1 cellular context compared by ENCODE assay signal in the genomic region with DNA sequence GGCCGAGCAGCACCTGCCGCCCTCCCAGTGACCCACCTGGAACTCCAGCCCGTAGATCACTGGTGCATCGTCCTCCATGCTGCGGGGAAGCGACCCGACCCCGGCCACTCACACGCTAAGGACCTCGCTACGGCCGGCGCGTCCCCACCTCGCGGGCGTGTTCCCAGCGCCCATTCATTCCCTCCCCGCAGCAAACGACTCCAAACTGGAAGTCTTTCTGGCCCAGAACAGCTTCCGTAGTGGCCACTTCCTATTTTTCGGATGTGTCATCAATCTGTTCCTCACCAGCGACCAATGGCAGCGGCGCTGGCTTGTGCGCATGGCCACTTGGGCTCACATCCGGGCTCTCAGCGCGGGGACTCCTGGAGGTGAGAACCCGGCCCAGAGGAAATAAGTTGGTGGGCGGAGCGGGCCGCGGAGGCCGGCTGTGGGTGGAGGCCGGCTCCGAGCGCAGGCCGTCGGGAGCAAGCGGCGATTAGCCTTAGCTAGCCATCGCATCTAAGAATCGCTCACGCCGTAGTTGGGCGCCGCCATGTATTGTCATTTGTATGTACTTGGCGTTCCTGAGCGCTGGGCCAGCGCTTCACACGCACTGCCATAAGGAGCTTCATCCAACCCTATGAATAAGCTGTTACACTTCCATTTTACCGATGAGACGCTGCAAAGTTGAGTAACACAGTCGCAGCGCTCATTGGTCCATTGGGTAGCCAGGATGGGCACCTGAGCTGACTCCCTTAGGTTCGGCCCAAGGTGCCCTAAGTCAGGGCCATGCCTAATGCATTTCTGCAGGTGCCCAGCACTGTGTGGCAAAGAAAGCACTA.
TF ChIP-seq lines count a peak whose summit lies in the region.

A gene (minus strand): TSS at position 207 of the 821 bp plus-strand sequence. CDS start 129 bp downstream, at position 78.

TF ChIP-seq in HepG2, 621 proteins besides CTCF, POLR2A, EP300 and RAD21 (continued from another document and continues in another):
- TF ChIP-seq, protein P1, sequence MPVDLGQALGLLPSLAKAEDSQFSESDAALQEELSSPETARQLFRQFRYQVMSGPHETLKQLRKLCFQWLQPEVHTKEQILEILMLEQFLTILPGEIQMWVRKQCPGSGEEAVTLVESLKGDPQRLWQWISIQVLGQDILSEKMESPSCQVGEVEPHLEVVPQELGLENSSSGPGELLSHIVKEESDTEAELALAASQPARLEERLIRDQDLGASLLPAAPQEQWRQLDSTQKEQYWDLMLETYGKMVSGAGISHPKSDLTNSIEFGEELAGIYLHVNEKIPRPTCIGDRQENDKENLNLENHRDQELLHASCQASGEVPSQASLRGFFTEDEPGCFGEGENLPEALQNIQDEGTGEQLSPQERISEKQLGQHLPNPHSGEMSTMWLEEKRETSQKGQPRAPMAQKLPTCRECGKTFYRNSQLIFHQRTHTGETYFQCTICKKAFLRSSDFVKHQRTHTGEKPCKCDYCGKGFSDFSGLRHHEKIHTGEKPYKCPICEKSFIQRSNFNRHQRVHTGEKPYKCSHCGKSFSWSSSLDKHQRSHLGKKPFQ (CRISPR knock-in tag; IDR thresholded peaks at IDR 0.05; ENCODE audit: insufficient replicate concordance) = peak; percentile 98
- TF ChIP-seq RBFOX2 (IDR thresholded peaks at IDR 0.05; ENCODE audit: low read depth, low read length) = peak; percentile 93
- TF ChIP-seq, protein P2, sequence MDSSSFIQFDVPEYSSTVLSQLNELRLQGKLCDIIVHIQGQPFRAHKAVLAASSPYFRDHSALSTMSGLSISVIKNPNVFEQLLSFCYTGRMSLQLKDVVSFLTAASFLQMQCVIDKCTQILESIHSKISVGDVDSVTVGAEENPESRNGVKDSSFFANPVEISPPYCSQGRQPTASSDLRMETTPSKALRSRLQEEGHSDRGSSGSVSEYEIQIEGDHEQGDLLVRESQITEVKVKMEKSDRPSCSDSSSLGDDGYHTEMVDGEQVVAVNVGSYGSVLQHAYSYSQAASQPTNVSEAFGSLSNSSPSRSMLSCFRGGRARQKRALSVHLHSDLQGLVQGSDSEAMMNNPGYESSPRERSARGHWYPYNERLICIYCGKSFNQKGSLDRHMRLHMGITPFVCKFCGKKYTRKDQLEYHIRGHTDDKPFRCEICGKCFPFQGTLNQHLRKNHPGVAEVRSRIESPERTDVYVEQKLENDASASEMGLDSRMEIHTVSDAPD (CRISPR knock-in tag; IDR thresholded peaks at IDR 0.05) = peak; percentile 93
- TF ChIP-seq ZNF501 (CRISPR knock-in tag; IDR thresholded peaks at IDR 0.05) = peak; percentile 99
- peak; percentile 70 for TF ChIP-seq TEAD3 (CRISPR knock-in tag; optimal IDR thresholded peaks at IDR 0.05; ENCODE audit: borderline replicate concordance)
- 0 out of 2 replicates have a peak, but pooled peaks have one; percentile 20 for TF ChIP-seq ZNF652 (CRISPR knock-in tag; IDR thresholded peaks at IDR 0.05; ENCODE audit: borderline replicate concordance, low read depth)
- TF ChIP-seq, protein P3, sequence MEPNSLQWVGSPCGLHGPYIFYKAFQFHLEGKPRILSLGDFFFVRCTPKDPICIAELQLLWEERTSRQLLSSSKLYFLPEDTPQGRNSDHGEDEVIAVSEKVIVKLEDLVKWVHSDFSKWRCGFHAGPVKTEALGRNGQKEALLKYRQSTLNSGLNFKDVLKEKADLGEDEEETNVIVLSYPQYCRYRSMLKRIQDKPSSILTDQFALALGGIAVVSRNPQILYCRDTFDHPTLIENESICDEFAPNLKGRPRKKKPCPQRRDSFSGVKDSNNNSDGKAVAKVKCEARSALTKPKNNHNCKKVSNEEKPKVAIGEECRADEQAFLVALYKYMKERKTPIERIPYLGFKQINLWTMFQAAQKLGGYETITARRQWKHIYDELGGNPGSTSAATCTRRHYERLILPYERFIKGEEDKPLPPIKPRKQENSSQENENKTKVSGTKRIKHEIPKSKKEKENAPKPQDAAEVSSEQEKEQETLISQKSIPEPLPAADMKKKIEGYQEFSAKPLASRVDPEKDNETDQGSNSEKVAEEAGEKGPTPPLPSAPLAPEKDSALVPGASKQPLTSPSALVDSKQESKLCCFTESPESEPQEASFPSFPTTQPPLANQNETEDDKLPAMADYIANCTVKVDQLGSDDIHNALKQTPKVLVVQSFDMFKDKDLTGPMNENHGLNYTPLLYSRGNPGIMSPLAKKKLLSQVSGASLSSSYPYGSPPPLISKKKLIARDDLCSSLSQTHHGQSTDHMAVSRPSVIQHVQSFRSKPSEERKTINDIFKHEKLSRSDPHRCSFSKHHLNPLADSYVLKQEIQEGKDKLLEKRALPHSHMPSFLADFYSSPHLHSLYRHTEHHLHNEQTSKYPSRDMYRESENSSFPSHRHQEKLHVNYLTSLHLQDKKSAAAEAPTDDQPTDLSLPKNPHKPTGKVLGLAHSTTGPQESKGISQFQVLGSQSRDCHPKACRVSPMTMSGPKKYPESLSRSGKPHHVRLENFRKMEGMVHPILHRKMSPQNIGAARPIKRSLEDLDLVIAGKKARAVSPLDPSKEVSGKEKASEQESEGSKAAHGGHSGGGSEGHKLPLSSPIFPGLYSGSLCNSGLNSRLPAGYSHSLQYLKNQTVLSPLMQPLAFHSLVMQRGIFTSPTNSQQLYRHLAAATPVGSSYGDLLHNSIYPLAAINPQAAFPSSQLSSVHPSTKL (CRISPR knock-in tag; IDR thresholded peaks at IDR 0.05) = peak; percentile 57
- no peak; the same call in 1 of the 2 replicates for TF ChIP-seq RFX5 (IDR thresholded peaks at IDR 0.05; ENCODE audit: low read depth, low read length)
- TF ChIP-seq, protein P4, sequence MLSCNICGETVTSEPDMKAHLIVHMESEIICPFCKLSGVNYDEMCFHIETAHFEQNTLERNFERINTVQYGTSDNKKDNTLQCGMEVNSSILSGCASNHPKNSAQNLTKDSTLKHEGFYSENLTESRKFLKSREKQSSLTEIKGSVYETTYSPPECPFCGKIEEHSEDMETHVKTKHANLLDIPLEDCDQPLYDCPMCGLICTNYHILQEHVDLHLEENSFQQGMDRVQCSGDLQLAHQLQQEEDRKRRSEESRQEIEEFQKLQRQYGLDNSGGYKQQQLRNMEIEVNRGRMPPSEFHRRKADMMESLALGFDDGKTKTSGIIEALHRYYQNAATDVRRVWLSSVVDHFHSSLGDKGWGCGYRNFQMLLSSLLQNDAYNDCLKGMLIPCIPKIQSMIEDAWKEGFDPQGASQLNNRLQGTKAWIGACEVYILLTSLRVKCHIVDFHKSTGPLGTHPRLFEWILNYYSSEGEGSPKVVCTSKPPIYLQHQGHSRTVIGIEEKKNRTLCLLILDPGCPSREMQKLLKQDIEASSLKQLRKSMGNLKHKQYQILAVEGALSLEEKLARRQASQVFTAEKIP (CRISPR knock-in tag; IDR thresholded peaks at IDR 0.05; ENCODE audit: borderline replicate concordance) = no peak
- TF ChIP-seq HNRNPH1 (optimal IDR thresholded peaks at IDR 0.05; ENCODE audit: low read depth, low read length) = no peak
- no peak; the same call in 1 of the 2 replicates for TF ChIP-seq JDP2 (CRISPR knock-in tag; IDR thresholded peaks at IDR 0.05; ENCODE audit: borderline replicate concordance)
- TF ChIP-seq TEAD2 (CRISPR knock-in tag; IDR thresholded peaks at IDR 0.05) = no peak
- TF ChIP-seq TBX3 (IDR thresholded peaks at IDR 0.05; ENCODE audit: borderline replicate concordance) = peak; percentile 77; the same call in 1 of the 2 replicates
- TF ChIP-seq RNF2 (conservative IDR thresholded peaks at IDR 0.05; ENCODE audit: low read depth) = peak; percentile 85
- TF ChIP-seq ZNF563 (CRISPR knock-in tag; IDR thresholded peaks at IDR 0.05) = peak; percentile 57
- TF ChIP-seq, protein P5, sequence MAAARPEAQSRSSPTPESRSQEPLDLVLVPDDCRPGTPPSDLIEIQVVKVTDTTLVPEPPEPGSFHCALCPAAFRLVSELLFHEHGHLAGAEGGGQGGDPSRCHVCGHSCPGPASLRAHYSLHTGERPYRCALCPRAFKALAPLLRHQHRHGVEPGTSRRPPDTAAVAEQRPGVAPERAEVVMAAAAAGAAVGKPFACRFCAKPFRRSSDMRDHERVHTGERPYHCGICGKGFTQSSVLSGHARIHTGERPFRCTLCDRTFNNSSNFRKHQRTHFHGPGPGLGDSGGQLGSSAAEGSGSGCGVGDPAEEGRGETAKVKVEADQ (CRISPR knock-in tag; IDR thresholded peaks at IDR 0.05; ENCODE audit: borderline replicate concordance) = peak; percentile 95
- no peak for TF ChIP-seq TCF12 (IDR thresholded peaks at IDR 0.05)
- TF ChIP-seq TCF12 (CRISPR knock-in tag; IDR thresholded peaks at IDR 0.05) = no peak
- TF ChIP-seq JARID2 (CRISPR knock-in tag; IDR thresholded peaks at IDR 0.05; ENCODE audit: insufficient replicate concordance) = no peak
- no peak for TF ChIP-seq SRSF9 (IDR thresholded peaks at IDR 0.05; ENCODE audit: borderline replicate concordance, insufficient read depth, low read depth, low read length, poor library complexity, severe bottlenecking)
- no peak; the same call in 1 of the 2 replicates for TF ChIP-seq CAMTA2 (CRISPR knock-in tag; IDR thresholded peaks at IDR 0.05; ENCODE audit: borderline replicate concordance)
- no peak for TF ChIP-seq PAF1 (CRISPR knock-in tag; IDR thresholded peaks at IDR 0.05)
- TF ChIP-seq TOPORS (CRISPR knock-in tag; IDR thresholded peaks at IDR 0.05) = no peak
- no peak; the same call in 1 of the 2 replicates for TF ChIP-seq NR2F2 (IDR thresholded peaks at IDR 0.05; ENCODE audit: borderline replicate concordance, low read depth)
- TF ChIP-seq, protein P6, sequence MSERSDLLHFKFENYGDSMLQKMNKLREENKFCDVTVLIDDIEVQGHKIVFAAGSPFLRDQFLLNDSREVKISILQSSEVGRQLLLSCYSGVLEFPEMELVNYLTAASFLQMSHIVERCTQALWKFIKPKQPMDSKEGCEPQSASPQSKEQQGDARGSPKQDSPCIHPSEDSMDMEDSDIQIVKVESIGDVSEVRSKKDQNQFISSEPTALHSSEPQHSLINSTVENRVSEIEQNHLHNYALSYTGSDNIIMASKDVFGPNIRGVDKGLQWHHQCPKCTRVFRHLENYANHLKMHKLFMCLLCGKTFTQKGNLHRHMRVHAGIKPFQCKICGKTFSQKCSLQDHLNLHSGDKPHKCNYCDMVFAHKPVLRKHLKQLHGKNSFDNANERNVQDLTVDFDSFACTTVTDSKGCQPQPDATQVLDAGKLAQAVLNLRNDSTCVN (CRISPR knock-in tag; IDR thresholded peaks at IDR 0.05; ENCODE audit: borderline replicate concordance) = peak; percentile 64; the same call in 1 of the 2 replicates
- TF ChIP-seq IRX3 (CRISPR knock-in tag; IDR thresholded peaks at IDR 0.05; ENCODE audit: borderline replicate concordance, low read depth) = peak; percentile 95; the same call in 1 of the 2 replicates
- TF ChIP-seq, protein P7, sequence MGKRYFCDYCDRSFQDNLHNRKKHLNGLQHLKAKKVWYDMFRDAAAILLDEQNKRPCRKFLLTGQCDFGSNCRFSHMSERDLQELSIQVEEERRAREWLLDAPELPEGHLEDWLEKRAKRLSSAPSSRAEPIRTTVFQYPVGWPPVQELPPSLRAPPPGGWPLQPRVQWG (CRISPR knock-in tag; IDR thresholded peaks at IDR 0.05; ENCODE audit: borderline replicate concordance, low read depth) = no peak
- peak; percentile 90 for TF ChIP-seq SALL2 (CRISPR knock-in tag; IDR thresholded peaks at IDR 0.05)
- 0 out of 2 replicates have a peak, but pooled peaks have one; percentile 56 for TF ChIP-seq MTA3 (CRISPR knock-in tag; IDR thresholded peaks at IDR 0.05)
- TF ChIP-seq FOSL2 (CRISPR knock-in tag; IDR thresholded peaks at IDR 0.05) = peak; percentile 94
- TF ChIP-seq HOXA5 (CRISPR knock-in tag; IDR thresholded peaks at IDR 0.05) = peak; percentile 89
- no peak; the same call in 1 of the 2 replicates for TF ChIP-seq ZNF737 (CRISPR knock-in tag; IDR thresholded peaks at IDR 0.05; ENCODE audit: borderline replicate concordance)
- TF ChIP-seq SP5 (CRISPR knock-in tag; IDR thresholded peaks at IDR 0.05; ENCODE audit: borderline replicate concordance, low read depth) = peak; percentile 98
- TF ChIP-seq, protein P8, sequence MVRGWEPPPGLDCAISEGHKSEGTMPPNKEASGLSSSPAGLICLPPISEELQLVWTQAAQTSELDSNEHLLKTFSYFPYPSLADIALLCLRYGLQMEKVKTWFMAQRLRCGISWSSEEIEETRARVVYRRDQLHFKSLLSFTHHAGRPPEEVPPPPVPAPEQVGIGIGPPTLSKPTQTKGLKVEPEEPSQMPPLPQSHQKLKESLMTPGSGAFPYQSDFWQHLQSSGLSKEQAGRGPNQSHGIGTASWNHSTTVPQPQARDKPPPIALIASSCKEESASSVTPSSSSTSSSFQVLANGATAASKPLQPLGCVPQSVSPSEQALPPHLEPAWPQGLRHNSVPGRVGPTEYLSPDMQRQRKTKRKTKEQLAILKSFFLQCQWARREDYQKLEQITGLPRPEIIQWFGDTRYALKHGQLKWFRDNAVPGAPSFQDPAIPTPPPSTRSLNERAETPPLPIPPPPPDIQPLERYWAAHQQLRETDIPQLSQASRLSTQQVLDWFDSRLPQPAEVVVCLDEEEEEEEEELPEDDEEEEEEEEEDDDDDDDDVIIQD (CRISPR knock-in tag; IDR thresholded peaks at IDR 0.05; ENCODE audit: low read depth) = peak; percentile 86
- peak; percentile 98 for TF ChIP-seq ZNF788 (CRISPR knock-in tag; IDR thresholded peaks at IDR 0.05; ENCODE audit: borderline replicate concordance)
- TF ChIP-seq CREB1 (IDR thresholded peaks at IDR 0.05) = peak; percentile 85
- peak; percentile 98 for TF ChIP-seq CREB1 (CRISPR knock-in tag; IDR thresholded peaks at IDR 0.05)
- TF ChIP-seq TRIM24 (CRISPR knock-in tag; IDR thresholded peaks at IDR 0.05) = no peak
- peak; percentile 63; the same call in 1 of the 2 replicates for TF ChIP-seq NCOR1 (IDR thresholded peaks at IDR 0.05; ENCODE audit: borderline replicate concordance, low read length)
- peak; percentile 53; the same call in 1 of the 2 replicates for TF ChIP-seq ZNF558 (CRISPR knock-in tag; IDR thresholded peaks at IDR 0.05; ENCODE audit: borderline replicate concordance)
- TF ChIP-seq NRL (CRISPR knock-in tag; IDR thresholded peaks at IDR 0.05; ENCODE audit: borderline replicate concordance) = peak; percentile 73; the same call in 1 of the 2 replicates
- peak; percentile 89 for TF ChIP-seq ZNF337 (CRISPR knock-in tag; IDR thresholded peaks at IDR 0.05; ENCODE audit: borderline replicate concordance, low read depth)
- peak; percentile 70 for TF ChIP-seq HCFC1 (IDR thresholded peaks at IDR 0.05; ENCODE audit: low read depth, low read length)
- TF ChIP-seq MTF1 (CRISPR knock-in tag; IDR thresholded peaks at IDR 0.05) = no peak
- no peak for TF ChIP-seq ZFYVE20 (CRISPR knock-in tag; IDR thresholded peaks at IDR 0.05; ENCODE audit: borderline replicate concordance, low read depth)
- TF ChIP-seq NPAS2 (CRISPR knock-in tag; IDR thresholded peaks at IDR 0.05; ENCODE audit: borderline replicate concordance) = no peak
- TF ChIP-seq ZNF354B (CRISPR knock-in tag; IDR thresholded peaks at IDR 0.05) = peak; percentile 90
- peak; percentile 36 for TF ChIP-seq ZNF781 (CRISPR knock-in tag; IDR thresholded peaks at IDR 0.05; ENCODE audit: borderline replicate concordance, not compliant biosample characterization)
- TF ChIP-seq, protein P9, sequence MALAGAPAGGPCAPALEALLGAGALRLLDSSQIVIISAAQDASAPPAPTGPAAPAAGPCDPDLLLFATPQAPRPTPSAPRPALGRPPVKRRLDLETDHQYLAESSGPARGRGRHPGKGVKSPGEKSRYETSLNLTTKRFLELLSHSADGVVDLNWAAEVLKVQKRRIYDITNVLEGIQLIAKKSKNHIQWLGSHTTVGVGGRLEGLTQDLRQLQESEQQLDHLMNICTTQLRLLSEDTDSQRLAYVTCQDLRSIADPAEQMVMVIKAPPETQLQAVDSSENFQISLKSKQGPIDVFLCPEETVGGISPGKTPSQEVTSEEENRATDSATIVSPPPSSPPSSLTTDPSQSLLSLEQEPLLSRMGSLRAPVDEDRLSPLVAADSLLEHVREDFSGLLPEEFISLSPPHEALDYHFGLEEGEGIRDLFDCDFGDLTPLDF (CRISPR knock-in tag; IDR thresholded peaks at IDR 0.05) = peak; percentile 63; the same call in 1 of the 2 replicates
